ENCODE assay signal across 8 cellular contexts in the genomic region with DNA sequence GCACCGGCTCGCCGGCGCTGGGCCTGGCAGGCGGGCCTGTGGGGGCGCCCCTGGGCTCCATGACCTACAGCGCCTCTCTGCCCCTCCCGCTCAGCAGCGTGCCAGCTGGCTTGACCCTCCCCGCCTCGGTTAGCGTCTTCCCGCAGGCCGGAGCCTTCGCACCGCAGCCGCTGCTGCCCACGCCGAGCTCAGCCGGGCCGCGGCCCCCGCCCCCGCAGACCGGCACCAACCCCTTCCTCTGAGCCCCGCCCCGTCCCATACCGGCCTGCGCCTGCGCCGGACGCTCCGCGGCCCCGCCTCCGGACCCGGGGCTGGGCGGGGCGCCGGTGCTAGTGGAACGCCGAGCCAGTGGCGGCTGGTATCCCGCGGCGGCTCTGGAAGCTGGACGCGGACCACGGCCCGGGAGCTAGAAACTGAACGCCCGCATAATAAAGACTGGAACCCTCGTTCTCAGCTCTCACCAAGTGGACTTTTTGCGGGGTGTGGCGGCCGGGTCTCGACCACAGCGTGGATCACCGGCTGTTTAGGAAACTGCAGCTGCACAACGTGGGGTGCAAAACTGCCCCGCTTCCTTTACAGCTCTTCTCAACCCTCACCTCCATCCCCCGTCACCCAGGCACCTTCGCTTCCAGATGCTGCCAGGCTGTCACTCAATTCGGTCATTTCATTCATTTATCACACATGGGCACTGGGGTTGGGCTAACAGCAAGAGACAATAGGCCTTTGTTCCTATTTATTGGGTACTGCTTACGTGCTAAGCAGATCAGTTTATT. TPM values are rescaled to one million over a fixed set of nuclear protein-coding genes. Genes with fewer than 3 reads are reported as not detected.
DNase-seq lines count a peak whose midpoint lies in the region; ATAC-seq lines count a peak whose summit lies in the region.

No MANE protein-coding gene starts in this region.

- no peak overlapping the region for H2AK5ac ChIP-seq in mesendoderm (ENCODE audit: low read length)

- H3K56ac ChIP-seq in mesendoderm (ENCODE audit: low read length), result peak overlapping the region; percentile 90

- H2BK15ac ChIP-seq in mesendoderm (replicated peaks; ENCODE audit: low read depth), result no peak overlapping the region

- peaks cover 7 to 15% of the 10 kb centered on the region in 2 donors for H3K27me3 Mint-ChIP-seq in effector memory CD8-positive, alpha-beta T cell

- H3K9me3 Mint-ChIP-seq in effector memory CD8-positive, alpha-beta T cell, result no peaks in the 10 kb centered on the region

- peaks cover 13 to 16% of the 10 kb centered on the region in 2 donors for H3K4me1 Mint-ChIP-seq in effector memory CD8-positive, alpha-beta T cell (ENCODE audit: low read depth in 2 of 2)

- peak overlapping the region in 1 of 2 donors; percentile 93 for H3K27ac Mint-ChIP-seq in effector memory CD8-positive, alpha-beta T cell

- H4K8ac ChIP-seq in mesendoderm (ENCODE audit: low read depth, low read length), result no peak overlapping the region

- peak overlapping the region; percentile 86 to 88 for H3K4me3 Mint-ChIP-seq in effector memory CD8-positive, alpha-beta T cell

- peak overlapping the region; percentile 84 for H3K23ac ChIP-seq in mesendoderm (ENCODE audit: low read length)

- peak; percentile 94 for DNase-seq in CD1c-positive myeloid dendritic cell (ENCODE audit: extremely low spot score)
- peak; percentile 14 for DNase-seq in NCI-H82 treated with DMSO at 0.1 percent for 48 hours (lab: John Stamatoyannopoulos, UW; ENCODE audit: unreplicated experiment)
- peak; percentile 66 to 69 for DNase-seq in activated CD8-positive, alpha-beta memory T cell treated with anti-CD3 and anti-CD28 coated beads for 4 hours (ENCODE audit: low read depth in 2 of 2)
- DNase-seq in effector memory CD8-positive, alpha-beta T cell, result peak; percentile 75 to 83 (median 82)
- peak; percentile 86 for DNase-seq in mesendoderm
- peak; percentile 77 for DNase-seq in stimulated activated CD8-positive, alpha-beta memory T cell treated with anti-CD3 and anti-CD28 coated beads, Interleukin-12 subunit alpha, Interleukin-12 subunit beta, amount 100 ng/mL, for 4 hours (ENCODE audit: low read depth)

- ATAC-seq in GM19351 (IDR thresholded peaks at IDR 0.05; ENCODE audit: unreplicated experiment) (peak; percentile 77), HG03460 (IDR thresholded peaks at IDR 0.05; ENCODE audit: unreplicated experiment) (peak; percentile 73)
- ATAC-seq in effector memory CD8-positive, alpha-beta T cell (replicated peaks), result peak; percentile 82

- peak overlapping the region; percentile 48 for H3K4me3 ChIP-seq in mesendoderm (ENCODE audit: low read length)

- H3K36me3 Mint-ChIP-seq in effector memory CD8-positive, alpha-beta T cell (ENCODE audit: insufficient read depth), result peaks cover 3% of the 10 kb centered on the region

- no peak overlapping the region for H4K5ac ChIP-seq in mesendoderm (ENCODE audit: low read length)

- WGBS in mesendoderm (ENCODE audit: extremely low coverage, insufficient coverage, low lambda C conversion rate), result no CpG with 5 or more reads among the region's 65 CpGs

- H2BK5ac ChIP-seq in mesendoderm (ENCODE audit: low read length), result no peak overlapping the region

- H3K27me3 ChIP-seq in mesendoderm (ENCODE audit: insufficient read depth, low read length, poor library complexity), result no peaks in the 10 kb centered on the region

- H2BK120ac ChIP-seq in mesendoderm (ENCODE audit: low read depth, low read length), result no peak overlapping the region

- H3K79me1 ChIP-seq in mesendoderm (ENCODE audit: low read length), result no peaks in the 10 kb centered on the region

- no peaks in the 10 kb centered on the region for H3K36me3 ChIP-seq in mesendoderm (ENCODE audit: control insufficient read depth, insufficient read depth, low read length)

- peak overlapping the region; percentile 72 for H3K4me2 ChIP-seq in mesendoderm (ENCODE audit: low read length)

- H3K9ac ChIP-seq in mesendoderm (ENCODE audit: low read length), result peak overlapping the region; percentile 82

- H3K79me2 ChIP-seq in mesendoderm (ENCODE audit: control insufficient read depth, insufficient read depth, low read length), result no peaks in the 10 kb centered on the region

- peak overlapping the region; percentile 25 for H3K18ac ChIP-seq in mesendoderm (ENCODE audit: low read length)

- H3K27ac ChIP-seq in mesendoderm (ENCODE audit: low read depth, low read length), result no peak overlapping the region

- H3K4ac ChIP-seq in mesendoderm (ENCODE audit: low read depth, low read length), result no peak overlapping the region

- peaks cover 3% of the 10 kb centered on the region for H3K4me1 ChIP-seq in mesendoderm (ENCODE audit: control insufficient read depth, low read depth, low read length)

RNA-seq across cellular contexts. Expression of a gene that starts 4.9 kb away (rescaled TPM):
- 9.8 TPM for polyA plus RNA-seq in mesendoderm (2013, experiment 1 of 2)
- 9.4 TPM for polyA plus RNA-seq in mesendoderm (2013, experiment 2 of 2)

RNA-seq across cellular contexts. Expression of a gene that starts 9.6 kb away (rescaled TPM):
- polyA plus RNA-seq in mesendoderm (2013, experiment 1 of 2), result 3.7 TPM
- 3.0 TPM for polyA plus RNA-seq in mesendoderm (2013, experiment 2 of 2)

RNA-seq across cellular contexts. Expression of a gene that starts 18.4 kb away (rescaled TPM):
- 1.8 TPM for polyA plus RNA-seq in mesendoderm (2013, experiment 1 of 2)
- 1.6 TPM for polyA plus RNA-seq in mesendoderm (2013, experiment 2 of 2)

RNA-seq across cellular contexts. Expression of a gene that starts 33.9 kb away (rescaled TPM):
- polyA plus RNA-seq in mesendoderm (2013, experiment 1 of 2), result 0.17 TPM
- polyA plus RNA-seq in mesendoderm (2013, experiment 2 of 2), result 0.15 TPM

Comparison
In these comparisons a context has a peak if more than half of its experiments do, and no peak if none do; other contexts are left out.
1. DNase-seq: peak in every context shown above with its lines; median percentile 94 in CD1c-positive myeloid dendritic cell; 86 in mesendoderm; 82 in effector memory CD8-positive, alpha-beta T cell; 77 in stimulated activated CD8-positive, alpha-beta memory T cell treated with anti-CD3 and anti-CD28 coated beads, Interleukin-12 subunit alpha, Interleukin-12 subunit beta, amount 100 ng/mL, for 4 hours; 68 in activated CD8-positive, alpha-beta memory T cell treated with anti-CD3 and anti-CD28 coated beads for 4 hours; 14 in NCI-H82 treated with DMSO at 0.1 percent for 48 hours.